Comparison of ENCODE assay signal across 9 cellular contexts in genomic region chr1:90361026-90361425, GRCh38.
"Had no signal": no experiment of that assay in that cellular context is flagged by ENCODE, and none has a peak within 500 bp of the region (broad histone marks: within the 10 kb centered on the region; RNA-seq: fewer than 3 reads in every experiment).

No MANE protein-coding gene starts in this region.

- FAIRE-seq: H1, H54, HTR-8/SVneo had no signal

- H3K9ac ChIP-seq: KMS-11 had no signal

- H3K4me2 ChIP-seq: GM23338, KMS-11 had no signal

- H3K4me3 ChIP-seq: GM23338 had no signal

- DNase-seq: H9, HCEC 1CT, IMR-90, KBM-7 had no signal

- H3K27ac ChIP-seq: KMS-11 had no signal
